In the genomic region with DNA sequence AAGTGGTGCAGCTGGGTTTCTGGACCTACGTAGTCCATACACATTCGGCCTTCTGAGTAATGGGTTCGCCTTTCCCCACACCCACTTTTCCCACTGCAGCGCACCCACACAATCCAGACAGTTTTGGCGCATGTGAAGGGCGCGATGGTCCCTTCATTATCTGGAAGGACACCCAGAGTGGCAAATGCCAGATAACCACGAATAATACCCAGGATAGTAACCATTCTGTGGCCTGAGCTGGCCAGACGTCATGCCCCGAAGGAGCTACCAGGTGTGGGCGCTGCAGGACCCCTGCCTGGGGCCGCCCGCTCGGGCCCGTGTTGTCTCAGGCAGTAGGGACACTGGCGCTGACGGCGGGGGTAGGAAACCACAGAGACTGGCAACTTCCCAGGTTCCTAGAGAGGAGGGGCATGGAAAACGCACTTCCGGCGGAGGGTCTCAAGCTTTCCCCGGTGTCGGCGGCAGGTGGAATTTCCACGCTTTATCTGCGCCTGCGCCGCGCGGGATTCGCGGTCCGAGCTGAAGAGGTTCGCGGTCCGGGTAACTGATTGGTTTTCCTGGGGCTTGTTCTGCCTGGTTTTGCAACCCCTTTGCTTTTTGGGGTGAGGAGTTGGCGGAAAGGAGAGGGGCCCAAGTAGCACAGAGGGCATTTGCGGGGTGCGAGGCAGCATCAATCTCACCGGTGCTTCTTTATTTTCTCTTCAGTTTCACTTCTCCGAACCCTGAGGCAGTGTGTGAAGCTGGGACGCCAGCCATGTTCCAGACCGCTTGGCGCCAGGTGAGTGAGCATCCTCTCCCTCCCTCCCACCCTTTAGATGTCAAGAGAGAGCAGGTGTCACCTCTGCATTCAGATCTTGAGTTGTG, we compare ENCODE assay signal across 8 cellular contexts. TPM values are rescaled to one million over a fixed set of nuclear protein-coding genes. Genes with fewer than 3 reads are reported as not detected.
DNase-seq lines count a peak whose midpoint lies in the region; ATAC-seq and TF ChIP-seq lines count a peak whose summit lies in the region.

A gene (plus strand): TSS at position 441 of the 864 bp plus-strand sequence. CDS start 314 bp downstream, at position 755.

- TF ChIP-seq CTCF in left ventricle myocardium inferior (IDR thresholded peaks at IDR 0.05; ENCODE audit: borderline replicate concordance), result peak; percentile 49

- H3K9me3 ChIP-seq in left ventricle myocardium inferior (replicated peaks), result no peaks in the 10 kb centered on the region

- H3K4me3 Mint-ChIP-seq in activated naive CD8-positive, alpha-beta T cell treated with anti-CD3 and anti-CD28 coated beads, Interleukin-2, amount 50 U/mL, for 24 hours, result peak within 1 kb of the TSS; percentile 84

- H3K27ac Mint-ChIP-seq in activated naive CD8-positive, alpha-beta T cell treated with anti-CD3 and anti-CD28 coated beads, Interleukin-2, amount 50 U/mL, for 24 hours, result peak within 1 kb of the TSS; percentile 83

- H3K4me3 ChIP-seq in left ventricle myocardium inferior, result peak within 1 kb of the TSS; percentile 81

- peak; percentile 82 for ATAC-seq in GM21717 (IDR thresholded peaks at IDR 0.05; ENCODE audit: unreplicated experiment)
- peak; percentile 71 for ATAC-seq in activated naive CD8-positive, alpha-beta T cell treated with anti-CD3 and anti-CD28 coated beads, Interleukin-2, amount 50 U/mL, for 24 hours

- DNase-seq in DMS79 (lab: John Stamatoyannopoulos, UW) (peak; percentile 50), LoVo (ENCODE audit: low spot score) (peak; percentile 88), SKM-1 treated with dmso at 0.1 percent for 144 hours (lab: John Stamatoyannopoulos, UW; ENCODE audit: unreplicated experiment) (peak; percentile 39), left ventricle myocardium inferior (peak; percentile 72), posterior cingulate gyrus (peak; percentile 68 to 97 (median 78)), ureter (ENCODE audit: low spot score) (peak; percentile 76)
- peak; percentile 67 for DNase-seq in activated naive CD8-positive, alpha-beta T cell treated with anti-CD3 and anti-CD28 coated beads, Interleukin-2, amount 50 U/mL, for 24 hours

- no peaks in the 10 kb centered on the region for H3K27me3 Mint-ChIP-seq in activated naive CD8-positive, alpha-beta T cell treated with anti-CD3 and anti-CD28 coated beads, Interleukin-2, amount 50 U/mL, for 24 hours

- H3K4me1 ChIP-seq in left ventricle myocardium inferior, result peaks cover 27% of the 10 kb centered on the region

- H3K36me3 ChIP-seq in left ventricle myocardium inferior, result peaks cover 16% of the 10 kb centered on the region

- H3K9me3 Mint-ChIP-seq in activated naive CD8-positive, alpha-beta T cell treated with anti-CD3 and anti-CD28 coated beads, Interleukin-2, amount 50 U/mL, for 24 hours, result no peaks in the 10 kb centered on the region

- peaks cover 31% of the 10 kb centered on the region for H3K4me1 Mint-ChIP-seq in activated naive CD8-positive, alpha-beta T cell treated with anti-CD3 and anti-CD28 coated beads, Interleukin-2, amount 50 U/mL, for 24 hours

- intact Hi-C loops in left ventricle myocardium inferior (cut with micrococcal nuclease) (no loop called here), posterior cingulate gyrus (cut with DNase I) (loop anchor here (2.0 kb wide), 1 partner anchor 19 kb away; a partner anchor contains a TSS)

- H3K27me3 ChIP-seq in left ventricle myocardium inferior (ENCODE audit: low read depth), result no peaks in the 10 kb centered on the region

- peak within 1 kb of the TSS; percentile 84 for H3K27ac ChIP-seq in left ventricle myocardium inferior (replicated peaks)

- peaks cover 9% of the 10 kb centered on the region for H3K36me3 Mint-ChIP-seq in activated naive CD8-positive, alpha-beta T cell treated with anti-CD3 and anti-CD28 coated beads, Interleukin-2, amount 50 U/mL, for 24 hours (ENCODE audit: low read depth)

RNA-seq across cellular contexts. Expression of the gene that starts here (rescaled TPM):
- 2.3 TPM for total RNA-seq in left ventricle myocardium inferior
- 5.4 TPM for total RNA-seq in ureter

Comparison
In these comparisons a context has a peak if more than half of its experiments do, and no peak if none do; other contexts are left out.
1. Peak in every context shown above with its lines: DNase-seq, ATAC-seq, H3K4me3 ChIP-seq and H3K27ac ChIP-seq.